23 cellular contexts compared by ENCODE assay signal in the genomic region with DNA sequence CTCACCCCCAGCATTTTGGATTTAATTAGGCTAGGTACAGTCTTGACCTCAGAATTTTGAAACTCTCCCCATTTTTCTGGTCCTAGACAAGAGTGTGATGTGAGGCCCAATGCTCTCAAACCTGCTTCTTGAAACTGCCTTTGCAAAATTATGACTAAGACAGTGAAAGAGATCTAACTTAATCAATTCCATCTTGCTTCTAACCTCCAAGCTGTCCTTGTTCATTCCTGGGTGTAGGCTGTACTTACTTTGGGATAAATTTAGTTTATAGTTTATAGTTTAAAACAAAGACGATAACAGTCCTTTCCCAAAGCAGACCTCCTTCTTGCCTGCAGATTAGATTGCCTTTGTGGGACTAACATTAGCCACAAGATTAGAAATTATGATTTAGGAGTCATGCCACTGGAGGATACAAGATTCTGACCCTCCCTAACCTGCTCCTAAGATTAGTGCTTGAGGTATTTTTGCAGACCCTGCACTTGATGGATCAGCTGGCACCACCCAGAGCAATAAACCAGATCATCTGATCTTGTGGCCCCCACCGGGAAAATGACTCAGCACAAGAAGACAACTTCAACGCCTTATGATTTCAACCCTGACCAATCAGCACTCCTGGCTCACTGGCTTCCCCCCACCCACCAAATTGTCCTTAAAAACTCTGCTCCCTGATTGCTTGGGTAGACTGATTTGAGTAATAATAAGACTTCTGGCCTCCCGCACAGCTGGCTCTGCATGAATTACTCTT. TPM values are rescaled to one million over a fixed set of nuclear protein-coding genes. Genes with fewer than 3 reads are reported as not detected.
DNase-seq lines count a peak whose midpoint lies in the region; TF ChIP-seq lines count a peak whose summit lies in the region.
"Had no signal": no experiment of that assay in that cellular context is flagged by ENCODE, and none has a peak within 500 bp of the region (broad histone marks: within the 10 kb centered on the region; RNA-seq: fewer than 3 reads in every experiment).

No MANE protein-coding gene starts in this region.

- H4K8ac ChIP-seq in mesendoderm (ENCODE audit: low read depth, low read length) = no peak overlapping the region

- POLR2A ChIA-PET in SK-N-SH (lab: Yijun Ruan, JAX) = no interaction called here

- no peaks in the 10 kb centered on the region for H3K9me2 ChIP-seq in SK-N-SH

- H3K4me1 ChIP-seq in adipocyte (ENCODE audit: control insufficient read depth, insufficient read depth, low read length) = no peaks in the 10 kb centered on the region
- H3K4me1 ChIP-seq in mesendoderm (ENCODE audit: control insufficient read depth, low read depth, low read length) = peaks cover 12% of the 10 kb centered on the region
- no peaks in the 10 kb centered on the region for H3K4me1 ChIP-seq in tibial nerve
- H3K4me1 ChIP-seq in SK-N-SH (ENCODE audit: control insufficient read depth in 1 of 2, insufficient read depth in 2 of 2, low read depth in 1 of 2, low read length in 1 of 2) = no peaks in the 10 kb centered on the region
- H3K4me1 ChIP-seq: BE2C had no signal

- no peak overlapping the region for H4K5ac ChIP-seq in mesendoderm (ENCODE audit: low read length)

- H3F3A ChIP-seq in SK-N-SH (replicated peaks; ENCODE audit: insufficient read depth) = no peaks in the 10 kb centered on the region

- H3K27me3 ChIP-seq in adipocyte (replicated peaks; ENCODE audit: control insufficient read depth, insufficient read depth, low read length) (no peaks in the 10 kb centered on the region), mesendoderm (ENCODE audit: insufficient read depth, low read length, poor library complexity) (no peaks in the 10 kb centered on the region), tibial nerve (no peaks in the 10 kb centered on the region), SK-N-SH (ENCODE audit: insufficient read depth) (no peaks in the 10 kb centered on the region)
- H3K27me3 ChIP-seq: BE2C had no signal

- H3K23ac ChIP-seq in mesendoderm (ENCODE audit: low read length) = no peak overlapping the region

- no peak overlapping the region for H2AFZ ChIP-seq in SK-N-SH (ENCODE audit: low read depth)

- no peak for TF ChIP-seq RAD21 in SK-N-SH (IDR thresholded peaks at IDR 0.05; ENCODE audit: low read length)

- no peak for TF ChIP-seq POLR2A in erythroblast (IDR thresholded peaks at IDR 0.05; ENCODE audit: low read length)
- no peak for TF ChIP-seq POLR2A in tibial nerve (IDR thresholded peaks at IDR 0.05)

- H2AK5ac ChIP-seq in mesendoderm (ENCODE audit: low read length) = no peak overlapping the region

- H3K9me3 ChIP-seq in adipocyte (ENCODE audit: control insufficient read depth, low read length) (peaks cover 10% of the 10 kb centered on the region), tibial nerve (peaks cover 0 to 5% (median 0%) of the 10 kb centered on the region in 4 donors), SK-N-SH (no peaks in the 10 kb centered on the region)

- H2BK5ac ChIP-seq in mesendoderm (ENCODE audit: low read length) = peak overlapping the region; percentile 73

- no peaks in the 10 kb centered on the region for H3K79me2 ChIP-seq in mesendoderm (ENCODE audit: control insufficient read depth, insufficient read depth, low read length)
- no peaks in the 10 kb centered on the region for H3K79me2 ChIP-seq in SK-N-SH (ENCODE audit: insufficient read depth)

- H3K4me3 ChIP-seq in AG10803 (ENCODE audit: low read length) (no peak overlapping the region), adipocyte (ENCODE audit: low read length) (no peak overlapping the region), mesendoderm (ENCODE audit: low read length) (no peak overlapping the region), tibial nerve (no peak overlapping the region), SK-N-SH (ENCODE audit: low read depth in 2 of 2, low read length in 1 of 2) (no peak overlapping the region)

- H3K18ac ChIP-seq in mesendoderm (ENCODE audit: low read length) = peak overlapping the region; percentile 75

- TF ChIP-seq CTCF in AG10803 (conservative IDR thresholded peaks at IDR 0.05; ENCODE audit: low read length) (no peak), tibial nerve (IDR thresholded peaks at IDR 0.05) (no peak), SK-N-SH (IDR thresholded peaks at IDR 0.05) (no peak)

- H3K4me2 ChIP-seq in mesendoderm (ENCODE audit: low read length) (no peak overlapping the region), SK-N-SH (no peak overlapping the region)
- H3K4me2 ChIP-seq: KMS-11 had no signal

- DNase-seq in AG10803 (ENCODE audit: low read depth) (peak; percentile 57), adipocyte (ENCODE audit: low read depth) (peak; percentile 50), erythroblast (lab: John Stamatoyannopoulos, UW) (peak; percentile 5 to 9), mesendoderm (no peak), NK-92 (lab: John Stamatoyannopoulos, UW; ENCODE audit: unreplicated experiment) (no peak), tibial nerve (ENCODE audit: low spot score in 2 of 2) (no peak), SK-N-SH (no peak)
- DNase-seq in activated CD4-positive, alpha-beta T cell treated with anti-CD3 and anti-CD28 coated beads for 1 hour = no peak
- DNase-seq: BE2C, Calu3, DND-41, H7, MM.1S, NCI-H1694, NCI-H2029 treated with DMSO at 0.1 percent for 48 hours, NCI-H446 treated with DMSO at 0.1 percent for 48 hours, NCI-H526, SHP77 had no signal

- H3K27ac ChIP-seq in mesendoderm (ENCODE audit: low read depth, low read length) = peak overlapping the region; percentile 70
- H3K27ac ChIP-seq in tibial nerve = no peak overlapping the region
- peak overlapping the region in 1 of 2 experiments; percentile 53; a peak in 1 of 4 replicates for H3K27ac ChIP-seq in SK-N-SH (ENCODE audit: low read depth in 2 of 2, low read length in 1 of 2)
- H3K27ac ChIP-seq: 22Rv1, KMS-11, RWPE1 had no signal

- H2BK120ac ChIP-seq in mesendoderm (ENCODE audit: low read depth, low read length) = peak overlapping the region; percentile 99

- H3K56ac ChIP-seq in mesendoderm (ENCODE audit: low read length) = peak overlapping the region; percentile 25

- no peak for TF ChIP-seq EP300 in tibial nerve (IDR thresholded peaks at IDR 0.05)
- TF ChIP-seq EP300 in SK-N-SH (IDR thresholded peaks at IDR 0.05; ENCODE audit: borderline replicate concordance in 1 of 2, low read depth in 1 of 2, low read length in 1 of 2) = no peak

- no peaks in the 10 kb centered on the region for H3K36me3 ChIP-seq in adipocyte (ENCODE audit: control insufficient read depth, insufficient read depth, low read length, severe bottlenecking)
- no peaks in the 10 kb centered on the region for H3K36me3 ChIP-seq in mesendoderm (ENCODE audit: control insufficient read depth, insufficient read depth, low read length)
- no peaks in the 10 kb centered on the region for H3K36me3 ChIP-seq in tibial nerve
- H3K36me3 ChIP-seq in SK-N-SH (replicated peaks in 1 of 2; ENCODE audit: control insufficient read depth in 1 of 2, insufficient read depth in 2 of 2, low read length in 1 of 2) = no peaks in the 10 kb centered on the region
- H3K36me3 ChIP-seq: BE2C had no signal

- no peak overlapping the region for H3K4ac ChIP-seq in mesendoderm (ENCODE audit: low read depth, low read length)

- H3K79me1 ChIP-seq in mesendoderm (ENCODE audit: low read length) = no peaks in the 10 kb centered on the region

- no peaks in the 10 kb centered on the region for H4K20me1 ChIP-seq in SK-N-SH (ENCODE audit: insufficient read depth)

- CTCF ChIA-PET in SK-N-SH (lab: Yijun Ruan, JAX) = no interaction called here

- no peak overlapping the region for H2BK15ac ChIP-seq in mesendoderm (replicated peaks; ENCODE audit: low read depth)

- no peak overlapping the region for H3K9ac ChIP-seq in adipocyte (ENCODE audit: low read length)
- no peak overlapping the region for H3K9ac ChIP-seq in mesendoderm (ENCODE audit: low read length)
- H3K9ac ChIP-seq in SK-N-SH = no peak overlapping the region
- H3K9ac ChIP-seq: KMS-11 had no signal

- no CpG with 5 or more reads among the region's 4 CpGs for WGBS in mesendoderm (ENCODE audit: extremely low coverage, insufficient coverage, low lambda C conversion rate)
- 79 to 91% methylated on average over 4 of the region's 4 CpGs for WGBS in tibial nerve, 2 donors
- 82% methylated on average over 4 of the region's 4 CpGs for WGBS in SK-N-SH (ENCODE audit: low lambda C conversion rate)

TF ChIP-seq in SK-N-SH, 30 proteins besides CTCF, POLR2A, EP300 and RAD21 (continues in another document):
- TF ChIP-seq POLR2AphosphoS5 (IDR thresholded peaks at IDR 0.05; ENCODE audit: low read depth, low read length) = no peak
- TF ChIP-seq FOXJ3 (CRISPR knock-in tag; IDR thresholded peaks at IDR 0.05) = no peak
- no peak for TF ChIP-seq TEAD4 (IDR thresholded peaks at IDR 0.05; ENCODE audit: borderline replicate concordance, insufficient read depth)
- no peak for TF ChIP-seq MEF2A (IDR thresholded peaks at IDR 0.05; ENCODE audit: borderline replicate concordance, low read depth)
- TF ChIP-seq, protein P1, sequence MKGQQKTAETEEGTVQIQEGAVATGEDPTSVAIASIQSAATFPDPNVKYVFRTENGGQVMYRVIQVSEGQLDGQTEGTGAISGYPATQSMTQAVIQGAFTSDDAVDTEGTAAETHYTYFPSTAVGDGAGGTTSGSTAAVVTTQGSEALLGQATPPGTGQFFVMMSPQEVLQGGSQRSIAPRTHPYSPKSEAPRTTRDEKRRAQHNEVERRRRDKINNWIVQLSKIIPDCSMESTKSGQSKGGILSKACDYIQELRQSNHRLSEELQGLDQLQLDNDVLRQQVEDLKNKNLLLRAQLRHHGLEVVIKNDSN (IDR thresholded peaks at IDR 0.05; ENCODE audit: borderline replicate concordance, low read depth) = no peak
- TF ChIP-seq RXRA (IDR thresholded peaks at IDR 0.05; ENCODE audit: borderline replicate concordance, low read depth) = no peak

RNA-seq across cellular contexts. Expression of a gene that starts 59.6 kb away (rescaled TPM):
- polyA plus RNA-seq in mesendoderm (2013, experiment 1 of 2) = not detected
- not detected for polyA plus RNA-seq in mesendoderm (2013, experiment 2 of 2)
- not detected for total RNA-seq in tibial nerve
- not detected in 2 replicates for polyA plus RNA-seq in SK-N-SH (2012; rRNA removed)
- not detected in 2 replicates for polyA plus RNA-seq in SK-N-SH (2012; cell fraction: cytosol; rRNA removed)
- polyA plus RNA-seq in SK-N-SH (2012; cell fraction: nucleus; rRNA removed) = not detected in 2 replicates
- total RNA-seq: Calu3, H7, OCI-LY7 had no signal
- polyA plus RNA-seq: CD14-positive monocyte had no signal

Comparison
In these comparisons a context has a peak if more than half of its experiments do, and no peak if none do; other contexts are left out.
1. DNase-seq: peak in AG10803 (single experiment), adipocyte (single experiment) and erythroblast (2 of 2); none in mesendoderm (single experiment), activated CD4-positive, alpha-beta T cell treated with anti-CD3 and anti-CD28 coated beads for 1 hour (single experiment), NK-92 (single experiment), tibial nerve (0 of 2) and SK-N-SH (single experiment).